In the genomic region with DNA sequence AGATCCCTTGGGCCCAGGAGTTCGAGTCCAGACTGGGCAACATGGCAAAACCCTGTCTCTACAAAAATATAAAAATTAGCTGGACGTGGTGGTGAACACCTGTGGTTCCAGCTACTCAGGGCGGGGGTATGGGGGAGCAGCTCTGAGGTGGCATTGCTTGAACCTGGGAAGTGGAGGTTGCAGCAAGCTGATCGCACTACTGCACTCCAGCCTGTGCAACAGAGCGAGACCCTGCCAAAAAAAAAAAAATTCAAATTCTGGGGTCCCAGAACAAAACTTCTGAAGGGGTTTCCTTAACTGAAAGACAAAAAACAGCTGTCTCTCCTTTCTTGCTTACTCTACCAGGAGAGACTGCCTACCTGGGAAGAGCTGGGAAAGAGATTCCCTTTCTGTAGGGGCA, we compare ENCODE assay signal across 11 cellular contexts. TPM values are rescaled to one million over a fixed set of nuclear protein-coding genes. Genes with fewer than 3 reads are reported as not detected.
DNase-seq lines count a peak whose midpoint lies in the region; ATAC-seq and TF ChIP-seq lines count a peak whose summit lies in the region.
"Had no signal": no experiment of that assay in that cellular context is flagged by ENCODE, and none has a peak within 500 bp of the region (broad histone marks: within the 10 kb centered on the region; RNA-seq: fewer than 3 reads in every experiment).

No MANE protein-coding gene starts in this region.

- no peaks in the 10 kb centered on the region for H3K36me3 ChIP-seq in adrenal gland (replicated peaks in 1 of 2)
- no peaks in the 10 kb centered on the region for H3K36me3 ChIP-seq in lung (ENCODE audit: control insufficient read depth in 2 of 2, insufficient read depth in 2 of 2, low read length in 2 of 2)
- no peaks in the 10 kb centered on the region for H3K36me3 ChIP-seq in smooth muscle cell (ENCODE audit: low read depth)

- TF ChIP-seq POLR2A in adrenal gland (IDR thresholded peaks at IDR 0.05): no peak

- WGBS in adrenal gland, 4 donors: 87 to 94% (median 92%) methylated on average over 5 of the region's 5 CpGs
- WGBS in lung, 2 donors: 92 to 94% methylated on average over 5 of the region's 5 CpGs
- WGBS in smooth muscle cell (ENCODE audit: low lambda C conversion rate): 95% methylated on average over 5 of the region's 5 CpGs

- H3K27ac ChIP-seq in adrenal gland (peak overlapping the region in 4 of 5 donors; percentile 67 to 93 (median 82)), lung (ENCODE audit: low read depth in 1 of 2, low read length in 1 of 2) (peak overlapping the region; percentile 59 to 70), smooth muscle cell (ENCODE audit: low read depth) (peak overlapping the region; percentile 93)
- H3K27ac ChIP-seq: KMS-11 had no signal

- no peak for TF ChIP-seq CTCF in GM12864 (IDR thresholded peaks at IDR 0.05; ENCODE audit: low read depth, low read length, missing control alignments)
- no peak for TF ChIP-seq CTCF in adrenal gland (IDR thresholded peaks at IDR 0.05)
- no peak for TF ChIP-seq CTCF in lung (IDR thresholded peaks at IDR 0.05; ENCODE audit: control extremely low read depth, extremely low read depth)
- TF ChIP-seq CTCF in smooth muscle cell (IDR thresholded peaks at IDR 0.05; ENCODE audit: borderline replicate concordance, insufficient read depth, poor library complexity, severe bottlenecking): no peak

- H3K4me3 ChIP-seq in GM12864 (ENCODE audit: low read depth, low read length) (peak overlapping the region; percentile 50), adrenal gland (no peak overlapping the region), lung (no peak overlapping the region), smooth muscle cell (no peak overlapping the region)

- peaks cover 6% of the 10 kb centered on the region for H4K20me1 ChIP-seq in smooth muscle cell (ENCODE audit: low read depth)

- DNase-seq in GM12864 (ENCODE audit: low read depth): peak; percentile 57
- DNase-seq in adrenal gland: no peak
- no peak for DNase-seq in lung (ENCODE audit: low spot score)
- DNase-seq in smooth muscle cell (lab: John Stamatoyannopoulos, UW; ENCODE audit: unreplicated experiment): no peak
- DNase-seq in GM03348 (ENCODE audit: low spot score): no peak
- DNase-seq in sciatic nerve (ENCODE audit: low spot score): no peak
- DNase-seq: activated CD4-positive, alpha-beta T cell treated with anti-CD3 and anti-CD28 coated beads, Interleukin-2, amount 50 U/mL, for 1 hour; kidney glomerular epithelial cell had no signal

- H3K4me1 ChIP-seq in adrenal gland (replicated peaks in 1 of 2) (peaks cover 28 to 59% of the 10 kb centered on the region in 2 donors), lung (ENCODE audit: control insufficient read depth in 2 of 2, insufficient read depth in 2 of 2, low read length in 2 of 2) (peaks cover 12 to 15% of the 10 kb centered on the region in 2 donors), smooth muscle cell (ENCODE audit: low read depth) (peaks cover 33% of the 10 kb centered on the region)

- peak overlapping the region; percentile 58 for H3K9ac ChIP-seq in smooth muscle cell (ENCODE audit: low read depth)
- H3K9ac ChIP-seq: KMS-11 had no signal

- ATAC-seq in lung (ENCODE audit: insufficient read depth, low FRiP score) (no peak), HG03139 (IDR thresholded peaks at IDR 0.05; ENCODE audit: unreplicated experiment) (no peak), HG03442 (IDR thresholded peaks at IDR 0.05; ENCODE audit: unreplicated experiment) (no peak), sciatic nerve (no peak)

- H3K4me2 ChIP-seq in smooth muscle cell: peak overlapping the region; percentile 72
- H3K4me2 ChIP-seq: KMS-11 had no signal

- H3K9me3 ChIP-seq in adrenal gland (replicated peaks in 1 of 3): no peaks in the 10 kb centered on the region
- H3K9me3 ChIP-seq in lung (ENCODE audit: control insufficient read depth in 2 of 2, insufficient read depth in 1 of 2, low read length in 1 of 2): no peaks in the 10 kb centered on the region
- H3K9me3 ChIP-seq in smooth muscle cell (replicated peaks; ENCODE audit: low read depth): no peaks in the 10 kb centered on the region

- H3K27me3 ChIP-seq in adrenal gland (no peaks in the 10 kb centered on the region), lung (ENCODE audit: control insufficient read depth, insufficient read depth) (no peaks in the 10 kb centered on the region), smooth muscle cell (ENCODE audit: low read depth) (no peaks in the 10 kb centered on the region)

- H3K79me2 ChIP-seq in smooth muscle cell (ENCODE audit: low read depth): peaks cover 87% of the 10 kb centered on the region

- intact Hi-C loops in adrenal gland (cut with DNase I) (no loop called here), sciatic nerve (cut with DNase I) (no loop called here)

- peaks cover 36% of the 10 kb centered on the region for H3F3A ChIP-seq in smooth muscle cell (ENCODE audit: low read depth)

- no peak overlapping the region for H2AFZ ChIP-seq in smooth muscle cell (ENCODE audit: low read depth)

RNA-seq across cellular contexts. Expression of a gene that starts 27.0 kb away (rescaled TPM):
- total RNA-seq in adrenal gland (10 to 100 TPM in 7 of 8 donors, 1 to 10 TPM in 1; 8.9 to 17.9 (median 12.5) TPM), lung (10 to 100 TPM; 17.4 to 31.0 TPM), smooth muscle cell (14.1 and 17.9 TPM in 2 replicates), sciatic nerve (26.8 TPM)
- polyA plus RNA-seq in adrenal gland (10 to 100 TPM in 1 of 3 donors, 1 to 10 TPM in 2; 5.7 to 13.6 (median 9.5) TPM), lung (1 to 10 TPM; 6.5 to 7.6 TPM), smooth muscle cell (9.4 and 12.7 TPM in 2 replicates)
